Comparison of ENCODE assay signal across 20 cellular contexts in the genomic region with DNA sequence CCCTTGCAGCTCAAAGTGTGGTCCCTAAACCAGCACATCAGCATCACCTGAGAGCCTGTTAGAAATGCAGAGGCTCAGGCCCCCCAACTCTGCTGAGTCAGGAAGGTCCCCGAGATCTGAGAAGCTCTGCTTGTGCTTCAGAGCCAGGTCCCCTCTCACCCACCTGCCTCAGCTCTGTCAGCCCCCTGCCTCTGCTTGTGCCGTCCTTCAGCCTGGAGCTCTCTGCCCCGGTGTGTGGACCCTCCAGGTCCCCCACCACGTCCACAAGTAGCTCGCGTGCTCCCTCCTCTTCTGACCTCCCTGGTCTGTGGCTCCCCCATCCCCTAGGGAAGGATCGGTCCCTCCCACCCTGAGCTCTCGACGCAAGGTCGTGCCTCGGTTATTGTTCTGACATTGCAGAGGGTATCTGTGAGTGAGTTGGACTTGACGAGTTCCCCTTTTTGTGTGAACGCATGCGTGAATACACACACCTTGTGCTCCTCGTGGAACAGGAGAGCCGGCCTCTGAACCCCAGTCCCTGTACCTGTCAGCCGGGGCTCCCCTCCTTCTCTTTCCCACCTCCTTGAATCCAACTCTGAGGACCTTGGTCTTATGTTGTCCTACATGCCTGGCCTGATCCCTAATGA.
DNase-seq lines count a peak whose midpoint lies in the region; ATAC-seq and TF ChIP-seq lines count a peak whose summit lies in the region.
"Had no signal": no experiment of that assay in that cellular context is flagged by ENCODE, and none has a peak within 500 bp of the region (broad histone marks: within the 10 kb centered on the region; RNA-seq: fewer than 3 reads in every experiment).

No MANE protein-coding gene starts in this region.

- H3K27me3 ChIP-seq in KMS-11 (ENCODE audit: insufficient read depth, low read depth) (no peaks in the 10 kb centered on the region), WERI-Rb-1 (ENCODE audit: insufficient read depth, low read depth, severe bottlenecking) (no peaks in the 10 kb centered on the region), MG63 (no peaks in the 10 kb centered on the region)

- peak; percentile 89 for ATAC-seq in memory B cell (ENCODE audit: low read depth)
- ATAC-seq in stimulated activated effector memory CD8-positive, alpha-beta T cell treated with anti-CD3 and anti-CD28 coated beads, Interleukin-12 subunit alpha, Interleukin-12 subunit beta, amount 100 ng/mL, for 72 hours = no peak
- no peak for ATAC-seq in HG02763 (IDR thresholded peaks at IDR 0.05; ENCODE audit: unreplicated experiment)
- no peak for ATAC-seq in GM19452 (IDR thresholded peaks at IDR 0.05; ENCODE audit: unreplicated experiment)
- ATAC-seq: activated CD8-positive, alpha-beta T cell treated with anti-CD3 and anti-CD28 coated beads, Interleukin-2, amount 10 ng/mL, durations not matched to agents 7 days and 5 days; effector memory CD8-positive, alpha-beta T cell; naive thymus-derived CD8-positive, alpha-beta T cell; Right ventricle myocardium inferior; sciatic nerve had no signal

- no peak for TF ChIP-seq CTCF in KMS-11 (conservative IDR thresholded peaks at IDR 0.05; ENCODE audit: low read depth, low read length)
- TF ChIP-seq CTCF in WERI-Rb-1 (IDR thresholded peaks at IDR 0.05; ENCODE audit: low read depth, low read length) = no peak
- TF ChIP-seq CTCF in coronary artery (IDR thresholded peaks at IDR 0.05) = no peak

- H3K36me3 Mint-ChIP-seq in memory B cell = no peaks in the 10 kb centered on the region
- H3K36me3 Mint-ChIP-seq in stimulated activated effector memory CD8-positive, alpha-beta T cell treated with anti-CD3 and anti-CD28 coated beads, Interleukin-12 subunit alpha, Interleukin-12 subunit beta, amount 100 ng/mL, for 72 hours = no peaks in the 10 kb centered on the region
- H3K36me3 Mint-ChIP-seq: mesothelial cell of epicardium; naive thymus-derived CD8-positive, alpha-beta T cell had no signal

- H3K4me3 ChIP-seq in KMS-11 (IDR thresholded peaks at IDR 0.05; ENCODE audit: insufficient read depth, low read depth, low read length) (no peak overlapping the region), WERI-Rb-1 (ENCODE audit: low read depth, low read length) (no peak overlapping the region), coronary artery (no peak overlapping the region), MG63 (no peak overlapping the region)
- H3K4me3 ChIP-seq: left ventricle myocardium inferior had no signal

- peak overlapping the region; percentile 24 for H3K4me3 Mint-ChIP-seq in memory B cell
- H3K4me3 Mint-ChIP-seq in stimulated activated effector memory CD8-positive, alpha-beta T cell treated with anti-CD3 and anti-CD28 coated beads, Interleukin-12 subunit alpha, Interleukin-12 subunit beta, amount 100 ng/mL, for 72 hours = no peak overlapping the region
- H3K4me3 Mint-ChIP-seq: activated CD8-positive, alpha-beta T cell treated with anti-CD3 and anti-CD28 coated beads, Interleukin-2, amount 10 ng/mL, durations not matched to agents 7 days and 5 days; CD4-positive, alpha-beta T cell; effector memory CD8-positive, alpha-beta T cell; mesothelial cell of epicardium; naive thymus-derived CD8-positive, alpha-beta T cell had no signal

- H2AFZ ChIP-seq in KMS-11 (ENCODE audit: low read depth) = peak overlapping the region; percentile 9; the same call in 1 of the 2 replicates

- no peak overlapping the region for H3K9ac ChIP-seq in KMS-11

- H3K79me2 ChIP-seq in KMS-11 (ENCODE audit: insufficient read depth, low read depth) = no peaks in the 10 kb centered on the region

- peaks cover 10% of the 10 kb centered on the region for H3K27me3 Mint-ChIP-seq in memory B cell
- H3K27me3 Mint-ChIP-seq: CD4-positive, alpha-beta T cell; effector memory CD8-positive, alpha-beta T cell had no signal

- H4K20me1 ChIP-seq in KMS-11 (ENCODE audit: insufficient read depth) = no peaks in the 10 kb centered on the region

- peaks cover 33% of the 10 kb centered on the region for H3K4me1 Mint-ChIP-seq in memory B cell
- peaks cover 67% of the 10 kb centered on the region for H3K4me1 Mint-ChIP-seq in stimulated activated effector memory CD8-positive, alpha-beta T cell treated with anti-CD3 and anti-CD28 coated beads, Interleukin-12 subunit alpha, Interleukin-12 subunit beta, amount 100 ng/mL, for 72 hours

- H3K27ac ChIP-seq in KMS-11 = no peak overlapping the region
- H3K27ac ChIP-seq in WERI-Rb-1 = peak overlapping the region; percentile 8; the same call in 1 of the 2 replicates
- no peak overlapping the region for H3K27ac ChIP-seq in coronary artery
- H3K27ac ChIP-seq: left ventricle myocardium inferior had no signal

- peak overlapping the region; percentile 26; the same call in 1 of the 2 replicates for H3K4me2 ChIP-seq in KMS-11

- peak overlapping the region; percentile 33 for H3K27ac Mint-ChIP-seq in memory B cell
- H3K27ac Mint-ChIP-seq in stimulated activated effector memory CD8-positive, alpha-beta T cell treated with anti-CD3 and anti-CD28 coated beads, Interleukin-12 subunit alpha, Interleukin-12 subunit beta, amount 100 ng/mL, for 72 hours = peak overlapping the region; percentile 87
- H3K27ac Mint-ChIP-seq: activated CD8-positive, alpha-beta T cell treated with anti-CD3 and anti-CD28 coated beads, Interleukin-2, amount 10 ng/mL, durations not matched to agents 7 days and 5 days; CD4-positive, alpha-beta T cell; naive thymus-derived CD8-positive, alpha-beta T cell had no signal

- H3K4me1 ChIP-seq in KMS-11 (ENCODE audit: low read depth, poor library complexity, severe bottlenecking) = peaks cover 71% of the 10 kb centered on the region

- H3K36me3 ChIP-seq in KMS-11 (ENCODE audit: insufficient read depth) (no peaks in the 10 kb centered on the region), WERI-Rb-1 (no peaks in the 10 kb centered on the region), MG63 (no peaks in the 10 kb centered on the region)
- H3K36me3 ChIP-seq: left ventricle myocardium inferior had no signal

- no peaks in the 10 kb centered on the region for H3K9me3 ChIP-seq in WERI-Rb-1 (ENCODE audit: severe bottlenecking)
- no peaks in the 10 kb centered on the region for H3K9me3 ChIP-seq in MG63
- H3K9me3 ChIP-seq: left ventricle myocardium inferior had no signal

- DNase-seq in WERI-Rb-1 (no peak), memory B cell (ENCODE audit: low spot score in 2 of 2) (peak in 1 of 2 donors; percentile 24), coronary artery (ENCODE audit: low spot score) (no peak), MG63 (no peak)
- DNase-seq in stimulated activated effector memory CD8-positive, alpha-beta T cell treated with anti-CD3 and anti-CD28 coated beads, Interleukin-12 subunit alpha, Interleukin-12 subunit beta, amount 100 ng/mL, for 72 hours (ENCODE audit: low spot score in 2 of 2) = no peak
- DNase-seq: activated CD8-positive, alpha-beta T cell treated with anti-CD3 and anti-CD28 coated beads, Interleukin-2, amount 10 ng/mL, durations not matched to agents 7 days and 5 days; CD4-positive, alpha-beta T cell; effector memory CD8-positive, alpha-beta T cell; foreskin melanocyte; left ventricle myocardium inferior; stimulated activated CD8-positive, alpha-beta memory T cell treated with anti-CD3 and anti-CD28 coated beads, Interleukin-4, amount 100 ng/mL, for 48 hours; T-helper 9 cell; trophoblast cell had no signal

- no peaks in the 10 kb centered on the region for H3K9me3 Mint-ChIP-seq in memory B cell
- H3K9me3 Mint-ChIP-seq in stimulated activated effector memory CD8-positive, alpha-beta T cell treated with anti-CD3 and anti-CD28 coated beads, Interleukin-12 subunit alpha, Interleukin-12 subunit beta, amount 100 ng/mL, for 72 hours = no peaks in the 10 kb centered on the region
- H3K9me3 Mint-ChIP-seq: CD4-positive, alpha-beta T cell; effector memory CD8-positive, alpha-beta T cell; mesothelial cell of epicardium; naive thymus-derived CD8-positive, alpha-beta T cell had no signal
